Comparison of ENCODE assay signal across 9 cellular contexts in genomic region chr1:178542554-178543290, GRCh38. TPM values are rescaled to one million over a fixed set of nuclear protein-coding genes. Genes with fewer than 3 reads are reported as not detected.
DNase-seq lines count a peak whose midpoint lies in the region; ATAC-seq lines count a peak whose summit lies in the region.
"Had no signal": no experiment of that assay in that cellular context is flagged by ENCODE, and none has a peak within 500 bp of the region (broad histone marks: within the 10 kb centered on the region; RNA-seq: fewer than 3 reads in every experiment).

No MANE protein-coding gene starts in this region.

- H3K4me2 ChIP-seq in BLaER1 treated with 17β-estradiol and CSF1 and Interleukin-3, amounts not matched to agents 10 nM and 100 nM: peak overlapping the region; percentile 82 to 99 (median 96)

- H3K27ac ChIP-seq in BLaER1 treated with 17β-estradiol and CSF1 and Interleukin-3, amounts not matched to agents 10 nM and 100 nM: peak overlapping the region; percentile 68 to 79 (median 72)

- peak overlapping the region; percentile 70 to 85 (median 79) for H3K9ac ChIP-seq in BLaER1 treated with 17β-estradiol and CSF1 and Interleukin-3, amounts not matched to agents 10 nM and 100 nM

- POLR2A ChIA-PET in activated CD8-positive, alpha-beta T cell treated with anti-CD3 and anti-CD28 coated beads, Interleukin-2, amount 10 ng/mL, durations not matched to agents 7 days and 5 days (lab: Charles Lee): no interaction called here

- peaks cover 0 to 13% (median 11%) of the 10 kb centered on the region in 10 experiments; a peak in 14 of 20 replicates for H3K4me1 ChIP-seq in BLaER1 treated with 17β-estradiol and CSF1 and Interleukin-3, amounts not matched to agents 10 nM and 100 nM

- CTCF ChIA-PET in activated CD8-positive, alpha-beta T cell treated with anti-CD3 and anti-CD28 coated beads, Interleukin-2, amount 10 ng/mL, durations not matched to agents 7 days and 5 days (lab: Charles Lee): interaction anchor here (0.5 to 5.7 kb wide), 10 partner anchors 11 to 538 kb away, joined by 3 to 40 read pairs (median 3); no protein-coding TSS in a partner anchor

- H3K27ac Mint-ChIP-seq in activated CD8-positive, alpha-beta T cell treated with anti-CD3 and anti-CD28 coated beads, Interleukin-2, amount 10 ng/mL, durations not matched to agents 7 days and 5 days: peak overlapping the region; percentile 91

- no peaks in the 10 kb centered on the region for H3K27me3 Mint-ChIP-seq in activated CD8-positive, alpha-beta T cell treated with anti-CD3 and anti-CD28 coated beads, Interleukin-2, amount 10 ng/mL, durations not matched to agents 7 days and 5 days (ENCODE audit: low read depth)

- DNase-seq in GM19238 (ENCODE audit: insufficient read length, low spot score) (peak; percentile 83), NCI-H69 (lab: John Stamatoyannopoulos, UW) (peak; percentile 67), medulla oblongata (ENCODE audit: extremely low spot score) (peak; percentile 86)
- peak; percentile 87 for DNase-seq in activated CD8-positive, alpha-beta T cell treated with anti-CD3 and anti-CD28 coated beads, Interleukin-2, amount 10 ng/mL, durations not matched to agents 7 days and 5 days
- peak; percentile 75 for DNase-seq in effector CD8-positive, alpha-beta T cell (lab: John Stamatoyannopoulos, UW)
- DNase-seq in stimulated activated CD8-positive, alpha-beta memory T cell treated with anti-CD3 and anti-CD28 coated beads, Interleukin-12 subunit alpha, Interleukin-12 subunit beta, amount 100 ng/mL, for 1 hour (ENCODE audit: low read depth): peak; percentile 75

- peak overlapping the region; percentile 86 for H3K4me3 Mint-ChIP-seq in activated CD8-positive, alpha-beta T cell treated with anti-CD3 and anti-CD28 coated beads, Interleukin-2, amount 10 ng/mL, durations not matched to agents 7 days and 5 days

- H3K4me1 Mint-ChIP-seq in activated CD8-positive, alpha-beta T cell treated with anti-CD3 and anti-CD28 coated beads, Interleukin-2, amount 10 ng/mL, durations not matched to agents 7 days and 5 days (ENCODE audit: low read depth): peaks cover 4% of the 10 kb centered on the region

- H3K9me3 ChIP-seq in BLaER1 treated with 17β-estradiol and CSF1 and Interleukin-3, amounts not matched to agents 10 nM and 100 nM (replicated peaks in 1 of 11): no peaks in the 10 kb centered on the region

- H3K4me3 ChIP-seq in BLaER1 treated with 17β-estradiol and CSF1 and Interleukin-3, amounts not matched to agents 10 nM and 100 nM: peak overlapping the region; percentile 72 to 91 (median 80)

- H3K36me3 ChIP-seq in BLaER1 treated with 17β-estradiol and CSF1 and Interleukin-3, amounts not matched to agents 10 nM and 100 nM: no peaks in the 10 kb centered on the region; a peak in 1 of 22 replicates

- H3K27me3 ChIP-seq in BLaER1 treated with 17β-estradiol and CSF1 and Interleukin-3, amounts not matched to agents 10 nM and 100 nM: no peaks in the 10 kb centered on the region

- no peaks in the 10 kb centered on the region for H3K9me3 Mint-ChIP-seq in activated CD8-positive, alpha-beta T cell treated with anti-CD3 and anti-CD28 coated beads, Interleukin-2, amount 10 ng/mL, durations not matched to agents 7 days and 5 days (ENCODE audit: insufficient read depth)

- H4K20me1 ChIP-seq in BLaER1 treated with 17β-estradiol and CSF1 and Interleukin-3, amounts not matched to agents 10 nM and 100 nM: no peaks in the 10 kb centered on the region; a peak in 1 of 22 replicates

- H3K36me3 Mint-ChIP-seq in activated CD8-positive, alpha-beta T cell treated with anti-CD3 and anti-CD28 coated beads, Interleukin-2, amount 10 ng/mL, durations not matched to agents 7 days and 5 days (ENCODE audit: low read depth): no peaks in the 10 kb centered on the region

- ATAC-seq in HG03439 (IDR thresholded peaks at IDR 0.05; ENCODE audit: unreplicated experiment): peak; percentile 83
- ATAC-seq in activated CD8-positive, alpha-beta T cell treated with anti-CD3 and anti-CD28 coated beads, Interleukin-2, amount 10 ng/mL, durations not matched to agents 7 days and 5 days: peak; percentile 94

RNA-seq across cellular contexts. Expression of gene TEX35, which starts 29.8 kb away (rescaled TPM):
- total RNA-seq in activated CD8-positive, alpha-beta T cell treated with anti-CD3 and anti-CD28 coated beads, Interleukin-2, amount 10 ng/mL, durations not matched to agents 7 days and 5 days: not detected
- total RNA-seq: glomerular endothelial cell had no signal

RNA-seq across cellular contexts. Expression of gene CLEC20A, which starts 46.0 kb away (rescaled TPM):
- not detected for total RNA-seq in activated CD8-positive, alpha-beta T cell treated with anti-CD3 and anti-CD28 coated beads, Interleukin-2, amount 10 ng/mL, durations not matched to agents 7 days and 5 days
- total RNA-seq: glomerular endothelial cell had no signal

Comparison
In these comparisons a context has a peak if more than half of its experiments do, and no peak if none do; other contexts are left out.
1. Peak in every context shown above with its lines: DNase-seq, ATAC-seq, H3K4me3 ChIP-seq and H3K27ac ChIP-seq.